12 cellular contexts compared by ENCODE assay signal in the genomic region with DNA sequence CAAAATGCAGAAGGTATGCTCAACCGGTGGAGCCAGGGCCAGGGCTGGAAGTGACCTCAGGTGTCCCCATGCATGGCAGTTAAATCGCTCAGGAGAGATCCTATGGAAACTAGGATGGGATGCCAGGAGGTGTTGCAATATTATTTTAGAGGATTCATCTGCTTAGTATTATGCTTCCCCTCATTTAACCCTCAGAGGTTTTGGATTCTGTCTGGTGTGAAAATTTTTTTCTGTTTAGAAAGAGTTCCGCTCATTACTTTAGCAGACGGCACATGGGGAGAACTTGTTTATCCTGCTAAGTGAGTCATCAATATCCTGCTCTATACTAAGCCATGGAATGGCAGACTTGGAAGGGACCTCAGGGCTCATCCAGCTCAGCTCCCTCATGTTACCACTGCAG. TPM values are rescaled to one million over a fixed set of nuclear protein-coding genes. Genes with fewer than 3 reads are reported as not detected.
A peak's percentile ranks its signal among the peaks of the same experiment; 100 is the strongest.
DNase-seq lines count a peak whose midpoint lies in the region; ATAC-seq and TF ChIP-seq lines count a peak whose summit lies in the region.
"Had no signal": no experiment of that assay in that cellular context is flagged by ENCODE, and none has a peak within 500 bp of the region (broad histone marks: within the 10 kb centered on the region; RNA-seq: fewer than 3 reads in every experiment).

No MANE protein-coding gene starts in this region.

- peak overlapping the region; percentile 24 for H3K4me2 ChIP-seq in skeletal muscle satellite cell (ENCODE audit: low read length)

- CTCF ChIA-PET in WTC11 (lab: Charles Lee): no interaction called here

- no peak for TF ChIP-seq CTCF in WTC11 (IDR thresholded peaks at IDR 0.05)
- no peak for TF ChIP-seq CTCF in fibroblast of villous mesenchyme (IDR thresholded peaks at IDR 0.05; ENCODE audit: insufficient read depth, low read depth, low read length)

- H3K4me3 ChIP-seq in fibroblast of villous mesenchyme (ENCODE audit: low read depth, low read length): no peak overlapping the region
- peak overlapping the region; percentile 30 for H3K4me3 ChIP-seq in skeletal muscle satellite cell (ENCODE audit: low read length)

- H3K36me3 Mint-ChIP-seq in WTC11: peaks cover under 1% of the 10 kb centered on the region; the same call in 1 of the 2 replicates

- H3K4me1 Mint-ChIP-seq in WTC11: peaks cover 39% of the 10 kb centered on the region

- peaks cover 4% of the 10 kb centered on the region; the same call in 1 of the 2 replicates for H3K9me3 Mint-ChIP-seq in WTC11

- H3K4me3 Mint-ChIP-seq in WTC11: no peak overlapping the region

- H3K9me3 ChIP-seq in skeletal muscle satellite cell (replicated peaks; ENCODE audit: low read length): no peaks in the 10 kb centered on the region

- peaks cover 14% of the 10 kb centered on the region for H3K4me1 ChIP-seq in skeletal muscle satellite cell (ENCODE audit: control insufficient read depth, insufficient read depth, low read length)

- intact Hi-C loops in head of caudate nucleus (cut with DNase I): no loop called here

- POLR2A ChIA-PET in WTC11 (lab: Charles Lee): no interaction called here

- peaks cover under 1% of the 10 kb centered on the region; the same call in 1 of the 2 replicates for H3K27me3 Mint-ChIP-seq in WTC11 (ENCODE audit: low read depth)

- no peaks in the 10 kb centered on the region for H3K27me3 ChIP-seq in skeletal muscle satellite cell (ENCODE audit: control insufficient read depth, insufficient read depth, low read length)

- ATAC-seq in WTC11: peak; percentile 10; the same call in 1 of the 2 replicates
- no peak for ATAC-seq in HG03460 (IDR thresholded peaks at IDR 0.05; ENCODE audit: unreplicated experiment)

- DNase-seq in GM04503 (ENCODE audit: low read depth) (peak; percentile 96), WTC11 (ENCODE audit: low spot score) (no peak), fibroblast of villous mesenchyme (ENCODE audit: low read depth) (peak; percentile 96), head of caudate nucleus (no peak), foreskin melanocyte (no peak), NCI-H2227 treated with DMSO at 0.1 percent for 48 hours (lab: John Stamatoyannopoulos, UW) (no peak)
- DNase-seq: activated CD4-positive, alpha-beta T cell treated with anti-CD3 and anti-CD28 coated beads for 48 hours; activated gamma-delta T cell treated with Interleukin-2 at 50 U/mL for 16 hours; effector CD4-positive, alpha-beta T cell; stimulated activated CD4-positive, alpha-beta T cell treated with anti-CD3 and anti-CD28 coated beads, Interleukin-4, amount 100 ng/mL, for 24 hours had no signal

- no peak overlapping the region for H3K9ac ChIP-seq in skeletal muscle satellite cell (ENCODE audit: low read depth, low read length)

- H3K36me3 ChIP-seq in skeletal muscle satellite cell (ENCODE audit: insufficient read depth, low read length): no peaks in the 10 kb centered on the region

- H3K27ac Mint-ChIP-seq in WTC11: no peak overlapping the region; the same call in 1 of the 2 replicates

TF ChIP-seq in WTC11, 78 proteins besides CTCF, POLR2A, EP300 and RAD21:
- no peak for TF ChIP-seq ZNF425 (CRISPR knock-in tag; conservative IDR thresholded peaks at IDR 0.05)
- no peak for TF ChIP-seq NR3C1 (CRISPR knock-in tag; conservative IDR thresholded peaks at IDR 0.05; ENCODE audit: low read depth)

RNA-seq across cellular contexts. Expression of gene TRIB2, which starts 42.5 kb away (rescaled TPM):
- total RNA-seq in WTC11 (2021) (79.6 to 89.3 TPM (median 83.1 TPM) in 3 replicates), fibroblast of villous mesenchyme (28.0 and 28.9 TPM in 2 replicates)
- total RNA-seq in skeletal muscle satellite cell (2012; rRNA removed): 17.5 and 28.4 TPM in 2 replicates

Comparison
In these comparisons a context has a peak if more than half of its experiments do, and no peak if none do; other contexts are left out.
1. DNase-seq: peak in GM04503 (single experiment) and fibroblast of villous mesenchyme (single experiment); none in WTC11 (single experiment), head of caudate nucleus (0 of 42), foreskin melanocyte (single experiment) and NCI-H2227 treated with DMSO at 0.1 percent for 48 hours (single experiment).